ENCODE assay signal across 1 cellular context in the genomic region with DNA sequence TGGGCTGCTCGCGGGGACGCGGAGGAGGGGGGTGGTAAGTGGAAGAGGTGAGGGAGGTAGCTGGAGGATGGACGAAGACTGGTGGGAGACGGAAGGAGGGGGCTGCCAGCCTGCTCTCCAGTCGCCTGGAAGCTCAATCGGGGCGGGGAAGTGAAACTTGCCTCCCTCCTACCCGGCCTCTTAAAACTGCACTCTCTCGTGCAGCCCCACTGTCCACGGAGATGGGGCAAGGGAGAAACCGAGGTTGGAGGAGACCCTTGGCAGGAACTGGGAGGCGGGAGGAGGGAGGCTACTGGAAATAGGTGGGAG.
TF ChIP-seq lines count a peak whose summit lies in the region.

No MANE protein-coding gene starts in this region.

TF ChIP-seq in GM12878, 131 proteins besides CTCF, POLR2A, EP300 and RAD21 (continued from another document and continues in another):
- TF ChIP-seq IKZF2 (IDR thresholded peaks at IDR 0.05): no peak; a peak in 2 of 4 replicates
- TF ChIP-seq HDAC2 (IDR thresholded peaks at IDR 0.05): no peak
- no peak for TF ChIP-seq STAT1 (conservative IDR thresholded peaks at IDR 0.05)
- TF ChIP-seq, protein P1, sequence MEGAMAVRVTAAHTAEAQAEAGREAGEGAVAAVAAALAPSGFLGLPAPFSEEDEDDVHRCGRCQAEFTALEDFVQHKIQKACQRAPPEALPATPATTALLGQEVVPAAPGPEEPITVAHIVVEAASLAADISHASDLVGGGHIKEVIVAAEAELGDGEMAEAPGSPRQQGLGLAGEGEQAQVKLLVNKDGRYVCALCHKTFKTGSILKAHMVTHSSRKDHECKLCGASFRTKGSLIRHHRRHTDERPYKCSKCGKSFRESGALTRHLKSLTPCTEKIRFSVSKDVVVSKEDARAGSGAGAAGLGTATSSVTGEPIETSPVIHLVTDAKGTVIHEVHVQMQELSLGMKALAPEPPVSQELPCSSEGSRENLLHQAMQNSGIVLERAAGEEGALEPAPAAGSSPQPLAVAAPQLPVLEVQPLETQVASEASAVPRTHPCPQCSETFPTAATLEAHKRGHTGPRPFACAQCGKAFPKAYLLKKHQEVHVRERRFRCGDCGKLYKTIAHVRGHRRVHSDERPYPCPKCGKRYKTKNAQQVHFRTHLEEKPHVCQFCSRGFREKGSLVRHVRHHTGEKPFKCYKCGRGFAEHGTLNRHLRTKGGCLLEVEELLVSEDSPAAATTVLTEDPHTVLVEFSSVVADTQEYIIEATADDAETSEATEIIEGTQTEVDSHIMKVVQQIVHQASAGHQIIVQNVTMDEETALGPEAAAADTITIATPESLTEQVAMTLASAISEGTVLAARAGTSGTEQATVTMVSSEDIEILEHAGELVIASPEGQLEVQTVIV (IDR thresholded peaks at IDR 0.05; ENCODE audit: borderline replicate concordance, partially characterized antibody): no peak
- TF ChIP-seq ZNF207 (IDR thresholded peaks at IDR 0.05; ENCODE audit: borderline replicate concordance): no peak
- 0 out of 2 replicates have a peak, but pooled peaks have one; percentile 4 for TF ChIP-seq RUNX3 (IDR thresholded peaks at IDR 0.05; ENCODE audit: low read length)
- TF ChIP-seq, protein P2, sequence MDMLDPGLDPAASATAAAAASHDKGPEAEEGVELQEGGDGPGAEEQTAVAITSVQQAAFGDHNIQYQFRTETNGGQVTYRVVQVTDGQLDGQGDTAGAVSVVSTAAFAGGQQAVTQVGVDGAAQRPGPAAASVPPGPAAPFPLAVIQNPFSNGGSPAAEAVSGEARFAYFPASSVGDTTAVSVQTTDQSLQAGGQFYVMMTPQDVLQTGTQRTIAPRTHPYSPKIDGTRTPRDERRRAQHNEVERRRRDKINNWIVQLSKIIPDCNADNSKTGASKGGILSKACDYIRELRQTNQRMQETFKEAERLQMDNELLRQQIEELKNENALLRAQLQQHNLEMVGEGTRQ (IDR thresholded peaks at IDR 0.05; ENCODE audit: borderline replicate concordance, low read depth, low read length): no peak
- no peak for TF ChIP-seq SREBF2 (IDR thresholded peaks at IDR 0.05; ENCODE audit: low read length)
- TF ChIP-seq GATAD2B (conservative IDR thresholded peaks at IDR 0.05; ENCODE audit: low read depth): no peak; the same call in 1 of the 2 replicates
- TF ChIP-seq MEF2A (IDR thresholded peaks at IDR 0.05; ENCODE audit: insufficient read depth, low read depth, low read length): no peak
- TF ChIP-seq SMAD1 (IDR thresholded peaks at IDR 0.05; ENCODE audit: low read depth, partially characterized antibody): no peak
- TF ChIP-seq MYB (IDR thresholded peaks at IDR 0.05; ENCODE audit: borderline replicate concordance, low read depth, low read length): no peak
- no peak for TF ChIP-seq CBFB (IDR thresholded peaks at IDR 0.05; ENCODE audit: low read depth)
- no peak for TF ChIP-seq JUNB (IDR thresholded peaks at IDR 0.05)
- no peak for TF ChIP-seq CEBPZ (IDR thresholded peaks at IDR 0.05; ENCODE audit: low read depth, low read length)
- no peak for TF ChIP-seq USF1 (IDR thresholded peaks at IDR 0.05; ENCODE audit: borderline replicate concordance, extremely low read length, insufficient read depth, low read depth, low read length)
- TF ChIP-seq PAX5 (IDR thresholded peaks at IDR 0.05; ENCODE audit: borderline replicate concordance, low read depth, low read length): no peak
- TF ChIP-seq, protein P3, sequence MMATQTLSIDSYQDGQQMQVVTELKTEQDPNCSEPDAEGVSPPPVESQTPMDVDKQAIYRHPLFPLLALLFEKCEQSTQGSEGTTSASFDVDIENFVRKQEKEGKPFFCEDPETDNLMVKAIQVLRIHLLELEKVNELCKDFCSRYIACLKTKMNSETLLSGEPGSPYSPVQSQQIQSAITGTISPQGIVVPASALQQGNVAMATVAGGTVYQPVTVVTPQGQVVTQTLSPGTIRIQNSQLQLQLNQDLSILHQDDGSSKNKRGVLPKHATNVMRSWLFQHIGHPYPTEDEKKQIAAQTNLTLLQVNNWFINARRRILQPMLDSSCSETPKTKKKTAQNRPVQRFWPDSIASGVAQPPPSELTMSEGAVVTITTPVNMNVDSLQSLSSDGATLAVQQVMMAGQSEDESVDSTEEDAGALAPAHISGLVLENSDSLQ (IDR thresholded peaks at IDR 0.05): no peak
- TF ChIP-seq, protein P4, sequence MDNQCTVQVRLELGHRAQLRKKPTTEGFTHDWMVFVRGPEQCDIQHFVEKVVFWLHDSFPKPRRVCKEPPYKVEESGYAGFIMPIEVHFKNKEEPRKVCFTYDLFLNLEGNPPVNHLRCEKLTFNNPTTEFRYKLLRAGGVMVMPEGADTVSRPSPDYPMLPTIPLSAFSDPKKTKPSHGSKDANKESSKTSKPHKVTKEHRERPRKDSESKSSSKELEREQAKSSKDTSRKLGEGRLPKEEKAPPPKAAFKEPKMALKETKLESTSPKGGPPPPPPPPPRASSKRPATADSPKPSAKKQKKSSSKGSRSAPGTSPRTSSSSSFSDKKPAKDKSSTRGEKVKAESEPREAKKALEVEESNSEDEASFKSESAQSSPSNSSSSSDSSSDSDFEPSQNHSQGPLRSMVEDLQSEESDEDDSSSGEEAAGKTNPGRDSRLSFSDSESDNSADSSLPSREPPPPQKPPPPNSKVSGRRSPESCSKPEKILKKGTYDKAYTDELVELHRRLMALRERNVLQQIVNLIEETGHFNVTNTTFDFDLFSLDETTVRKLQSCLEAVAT (IDR thresholded peaks at IDR 0.05): 0 out of 2 replicates have a peak, but pooled peaks have one; percentile 48
- no peak for TF ChIP-seq ZNF592 (IDR thresholded peaks at IDR 0.05)
- no peak for TF ChIP-seq NR2C1 (IDR thresholded peaks at IDR 0.05)
- peak; percentile 22; the same call in 1 of the 2 replicates for TF ChIP-seq IKZF1 (conservative IDR thresholded peaks at IDR 0.05)
- no peak for TF ChIP-seq NR2F1 (conservative IDR thresholded peaks at IDR 0.05)
- TF ChIP-seq MAX (IDR thresholded peaks at IDR 0.05; ENCODE audit: low read depth, low read length): no peak
- peak; percentile 39 to 42; a peak in 2 of 4 replicates for TF ChIP-seq BHLHE40 (IDR thresholded peaks at IDR 0.05; ENCODE audit: borderline replicate concordance in 1 of 2, low read depth in 2 of 2, low read length in 1 of 2)
- TF ChIP-seq RELB (IDR thresholded peaks at IDR 0.05; ENCODE audit: low read depth): peak; percentile 48; the same call in 1 of the 2 replicates
- TF ChIP-seq NRF1 (conservative IDR thresholded peaks at IDR 0.05; ENCODE audit: low read depth, low read length): no peak
- peak; percentile 11; the same call in 1 of the 2 replicates for TF ChIP-seq SMC3 (IDR thresholded peaks at IDR 0.05; ENCODE audit: borderline replicate concordance, low read length)
- no peak for TF ChIP-seq MTA3 (IDR thresholded peaks at IDR 0.05; ENCODE audit: borderline replicate concordance, low read length)
- TF ChIP-seq, protein P5, sequence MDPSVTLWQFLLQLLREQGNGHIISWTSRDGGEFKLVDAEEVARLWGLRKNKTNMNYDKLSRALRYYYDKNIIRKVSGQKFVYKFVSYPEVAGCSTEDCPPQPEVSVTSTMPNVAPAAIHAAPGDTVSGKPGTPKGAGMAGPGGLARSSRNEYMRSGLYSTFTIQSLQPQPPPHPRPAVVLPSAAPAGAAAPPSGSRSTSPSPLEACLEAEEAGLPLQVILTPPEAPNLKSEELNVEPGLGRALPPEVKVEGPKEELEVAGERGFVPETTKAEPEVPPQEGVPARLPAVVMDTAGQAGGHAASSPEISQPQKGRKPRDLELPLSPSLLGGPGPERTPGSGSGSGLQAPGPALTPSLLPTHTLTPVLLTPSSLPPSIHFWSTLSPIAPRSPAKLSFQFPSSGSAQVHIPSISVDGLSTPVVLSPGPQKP (IDR thresholded peaks at IDR 0.05; ENCODE audit: low read depth, low read length): no peak
- TF ChIP-seq SIN3A (IDR thresholded peaks at IDR 0.05; ENCODE audit: low read depth, low read length): no peak; the same call in 1 of the 2 replicates
- no peak for TF ChIP-seq CREM (IDR thresholded peaks at IDR 0.05; ENCODE audit: low read depth)
- no peak for TF ChIP-seq ATF7 (IDR thresholded peaks at IDR 0.05; ENCODE audit: low read depth)
- no peak for TF ChIP-seq BCLAF1 (IDR thresholded peaks at IDR 0.05)
